Comparison of ENCODE assay signal across 17 cellular contexts in genomic region chr11:15725246-15725645, GRCh38.
"Had no signal": no experiment of that assay in that cellular context is flagged by ENCODE, and none has a peak within 500 bp of the region (broad histone marks: within the 10 kb centered on the region; RNA-seq: fewer than 3 reads in every experiment).

No MANE protein-coding gene starts in this region.

- H3K4me3 ChIP-seq: coronary artery, esophagus muscularis mucosa, gastrocnemius medialis, heart right ventricle, left ventricle myocardium inferior, ovary, smooth muscle cell, thyroid gland, upper lobe of left lung, vagina had no signal

- H3K4me2 ChIP-seq: smooth muscle cell had no signal

- DNase-seq: effector CD4-positive, alpha-beta T cell; gastrocnemius medialis; heart right ventricle; hypothalamus; kidney glomerular epithelial cell; left ventricle myocardium inferior; naive thymus-derived CD8-positive, alpha-beta T cell; ovary; right cardiac atrium; stimulated activated CD4-positive, alpha-beta T cell treated with anti-CD3 and anti-CD28 coated beads, Interleukin-2, amount 100 ng/mL, for 48 hours; stimulated activated naive CD4-positive, alpha-beta T cell treated with Interleukin-2 at 50 U/mL for 16 hours; thyroid gland had no signal

- H3K27ac Mint-ChIP-seq: naive thymus-derived CD8-positive, alpha-beta T cell had no signal

- ATAC-seq: gastrocnemius medialis; heart right ventricle; naive thymus-derived CD8-positive, alpha-beta T cell; right cardiac atrium had no signal

- H3K27ac ChIP-seq: coronary artery, esophagus muscularis mucosa, gastrocnemius medialis, heart right ventricle, left ventricle myocardium inferior, ovary, vagina had no signal

- H3K4me3 Mint-ChIP-seq: naive thymus-derived CD8-positive, alpha-beta T cell had no signal

- H3K9me3 ChIP-seq: esophagus muscularis mucosa, gastrocnemius medialis, ovary, thyroid gland, upper lobe of left lung, vagina had no signal

- H3K36me3 Mint-ChIP-seq: naive thymus-derived CD8-positive, alpha-beta T cell had no signal

- H3K27me3 ChIP-seq: esophagus muscularis mucosa, gastrocnemius medialis, ovary, thyroid gland, upper lobe of left lung, vagina had no signal

- H3K4me1 Mint-ChIP-seq: naive thymus-derived CD8-positive, alpha-beta T cell had no signal

- H3K36me3 ChIP-seq: esophagus muscularis mucosa, gastrocnemius medialis, heart right ventricle, left ventricle myocardium inferior, ovary, thyroid gland, upper lobe of left lung, vagina had no signal

- H3K4me1 ChIP-seq: left ventricle myocardium inferior had no signal
